In the genomic region with DNA sequence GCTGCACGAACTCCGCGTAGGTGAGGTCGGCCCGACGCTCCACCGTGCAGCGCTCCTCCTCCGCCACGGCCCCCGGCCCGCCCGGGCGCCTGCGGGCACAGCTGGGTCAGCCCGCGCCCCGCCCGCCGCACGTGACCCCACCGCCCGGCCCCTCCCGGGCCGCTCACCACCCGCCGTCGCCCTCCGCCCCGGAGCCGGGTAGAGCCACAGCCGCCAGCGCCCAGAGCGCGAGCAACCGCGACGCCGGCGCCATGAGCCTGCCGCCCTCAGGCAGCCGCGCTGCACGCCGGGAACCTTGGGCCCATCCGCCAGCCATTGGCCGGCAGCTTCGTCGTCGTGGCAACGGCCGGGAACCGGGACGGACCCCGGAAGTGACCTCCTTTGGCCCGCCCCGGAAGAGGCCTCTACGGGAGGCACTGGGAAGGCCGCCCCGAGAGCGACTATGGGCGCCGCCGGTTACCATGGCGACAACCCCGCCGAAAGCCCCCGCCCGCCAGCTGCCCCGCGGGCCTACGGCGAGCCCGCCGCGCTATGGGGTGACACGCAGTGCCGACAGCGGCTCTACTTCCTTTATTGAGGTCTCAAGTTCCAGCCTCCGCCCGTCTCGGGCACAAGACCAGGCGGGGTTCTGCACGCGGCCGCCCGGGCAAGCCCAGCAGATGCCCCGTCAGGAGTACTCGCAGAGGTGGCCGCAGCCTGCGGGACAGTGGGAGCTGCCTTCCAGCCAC, we compare ENCODE assay signal across 8 cellular contexts. TPM values are rescaled to one million over a fixed set of nuclear protein-coding genes. Genes with fewer than 3 reads are reported as not detected.
DNase-seq lines count a peak whose midpoint lies in the region; ATAC-seq and TF ChIP-seq lines count a peak whose summit lies in the region.

Gene JMJD8, minus strand, starts transcription at position 268 of the 728 bp plus-strand sequence. Its CDS starts 15 bp downstream, at position 253.

- H3K4me3 Mint-ChIP-seq in endothelial cell (ENCODE audit: unreplicated experiment): peak within 1 kb of the TSS; percentile 47

- no peaks in the 10 kb centered on the region for H3K9me2 ChIP-seq in OCI-LY1 (ENCODE audit: low read depth, low read length)

- no peaks in the 10 kb centered on the region for H4K20me1 ChIP-seq in OCI-LY1 (ENCODE audit: insufficient read depth, low read length)

- H3F3A ChIP-seq in OCI-LY1 (ENCODE audit: insufficient read depth, low read length): no peaks in the 10 kb centered on the region

- DNase-seq in Caki2 (ENCODE audit: low read depth) (peak; percentile 98), endothelial cell (ENCODE audit: low spot score) (peak; percentile 82), midbrain (lab: John Stamatoyannopoulos, UW) (peak; percentile 97)
- peak; percentile 98 for DNase-seq in activated CD8-positive, alpha-beta memory T cell treated with anti-CD3 and anti-CD28 coated beads, Interleukin-2, amount 50 U/mL, for 48 hours
- peak; percentile 91 to 94 for DNase-seq in stimulated activated CD8-positive, alpha-beta memory T cell treated with anti-CD3 and anti-CD28 coated beads, Interleukin-15, amount 100 ng/mL, for 4 hours (ENCODE audit: low read depth in 2 of 2)

- peaks cover 6% of the 10 kb centered on the region for H3K4me1 Mint-ChIP-seq in endothelial cell (ENCODE audit: unreplicated experiment)

- peak; percentile 65 for ATAC-seq in GM21423 (IDR thresholded peaks at IDR 0.05; ENCODE audit: unreplicated experiment)

- H3K9ac ChIP-seq in HUES64 (ENCODE audit: low read depth, low read length) (peak within 1 kb of the TSS; percentile 85), OCI-LY1 (ENCODE audit: low read length) (peak within 1 kb of the TSS; percentile 82)

- H3K27ac Mint-ChIP-seq in endothelial cell (ENCODE audit: unreplicated experiment): no peak within 1 kb of the TSS

- H3K27ac ChIP-seq in HUES64 (ENCODE audit: low read depth, low read length) (peak within 1 kb of the TSS; percentile 64; the same call in 1 of the 2 replicates), OCI-LY1 (ENCODE audit: low read depth, low read length, poor library complexity, severe bottlenecking) (peak within 1 kb of the TSS; percentile 62)

- H3K27me3 ChIP-seq in HUES64 (ENCODE audit: insufficient read depth, low read length): no peaks in the 10 kb centered on the region
- H3K27me3 ChIP-seq in OCI-LY1 (ENCODE audit: insufficient read depth, low read length): no peaks in the 10 kb centered on the region

- 8% methylated on average over 91 of the region's 91 CpGs for WGBS in HUES64

- H3K36me3 Mint-ChIP-seq in endothelial cell (ENCODE audit: low read depth, unreplicated experiment): peaks cover 5% of the 10 kb centered on the region

- H3K4me3 ChIP-seq in HUES64 (ENCODE audit: low read length): peak within 1 kb of the TSS; percentile 83
- H3K4me3 ChIP-seq in OCI-LY1 (ENCODE audit: low read depth, low read length, poor library complexity, severe bottlenecking): peak within 1 kb of the TSS; percentile 86

- H3K79me2 ChIP-seq in OCI-LY1 (ENCODE audit: insufficient read depth, low read length): 0 out of 2 replicates have a peak, but pooled peaks cover 8% of the 10 kb centered on the region

- H3K36me3 ChIP-seq in HUES64 (ENCODE audit: insufficient read depth, low read length) (peaks cover 40% of the 10 kb centered on the region), OCI-LY1 (ENCODE audit: insufficient read depth, low read length) (peaks cover 38% of the 10 kb centered on the region)

- H3K27me3 Mint-ChIP-seq in endothelial cell (ENCODE audit: unreplicated experiment): peaks cover 15% of the 10 kb centered on the region

- H3K9me3 ChIP-seq in HUES64 (ENCODE audit: insufficient read depth, low read depth, low read length) (no peaks in the 10 kb centered on the region), OCI-LY1 (ENCODE audit: low read length) (no peaks in the 10 kb centered on the region)

- H3K4me1 ChIP-seq in HUES64 (ENCODE audit: insufficient read depth, low read length) (peaks cover 10% of the 10 kb centered on the region; the same call in 1 of the 2 replicates), OCI-LY1 (ENCODE audit: insufficient read depth, low read length, severe bottlenecking) (peaks cover 53% of the 10 kb centered on the region)

- in situ Hi-C loops in Caki2 (cut with HindIII; ENCODE audit: low pct_unique_long_range_greater_than_20kb, low sequenced_read_pairs): no loop called here

- no peaks in the 10 kb centered on the region for H3K9me3 Mint-ChIP-seq in endothelial cell (ENCODE audit: unreplicated experiment)

- H2AFZ ChIP-seq in OCI-LY1 (ENCODE audit: low read length): no peak within 1 kb of the TSS

- TF ChIP-seq CTCF in OCI-LY1 (IDR thresholded peaks at IDR 0.05; ENCODE audit: low read length): no peak
- TF ChIP-seq CTCF in endothelial cell (IDR thresholded peaks at IDR 0.05; ENCODE audit: unreplicated experiment): no peak

- peak within 1 kb of the TSS; percentile 98 for H3K4me2 ChIP-seq in OCI-LY1 (ENCODE audit: low read length)

RNA-seq across cellular contexts. Expression of gene JMJD8, which starts in this region (rescaled TPM):
- 116 and 147 TPM in 2 replicates for total RNA-seq in Caki2 (2014; rRNA removed; shearing (Covaris generic); ENCODE audit: low replicate concordance)
- polyA plus RNA-seq in HUES64 (2013, experiment 1 of 2): 43.4 TPM
- polyA plus RNA-seq in HUES64 (2013, experiment 2 of 2): 38.7 TPM
- total RNA-seq in endothelial cell (ENCODE audit: unreplicated experiment): 31.6 TPM

Comparison
In these comparisons a context has a peak if more than half of its experiments do, and no peak if none do; other contexts are left out.
1. Peak in every context shown above with its lines: DNase-seq, ATAC-seq, H3K4me3 ChIP-seq and H3K27ac ChIP-seq.